28 cellular contexts compared by ENCODE assay signal in genomic region chr9:35396560-35397215, GRCh38.
DNase-seq lines count a peak whose midpoint lies in the region; ATAC-seq and TF ChIP-seq lines count a peak whose summit lies in the region.
"Had no signal": no experiment of that assay in that cellular context is flagged by ENCODE, and none has a peak within 500 bp of the region (broad histone marks: within the 10 kb centered on the region; RNA-seq: fewer than 3 reads in every experiment).

No MANE protein-coding gene starts in this region.

- no peaks in the 10 kb centered on the region for H3K79me2 ChIP-seq in OCI-LY3 (ENCODE audit: low read length)

- H3K4me3 Mint-ChIP-seq in activated CD8-positive, alpha-beta memory T cell treated with anti-CD3 and anti-CD28 coated beads, Interleukin-2, amount 10 ng/mL, durations not matched to agents 7 days and 5 days, result no peak overlapping the region
- H3K4me3 Mint-ChIP-seq in type B pancreatic cell, result no peak overlapping the region
- no peak overlapping the region for H3K4me3 Mint-ChIP-seq in stimulated activated naive B cell treated with anti-CD40 and anti-IgM and Interleukin-4, amounts not matched to agents 10 μg/mL and 1 μg/mL and 100 μg/mL, for 72 hours
- H3K4me3 Mint-ChIP-seq in naive thymus-derived CD4-positive, alpha-beta T cell, result no peak overlapping the region
- H3K4me3 Mint-ChIP-seq in CD8-positive, alpha-beta T cell, result no peak overlapping the region
- H3K4me3 Mint-ChIP-seq: CD8-positive, alpha-beta memory T cell; GM23338 had no signal

- WGBS in heart right ventricle, 2 donors, result 69 to 76% methylated on average over 10 of the region's 10 CpGs

- peaks cover 3% of the 10 kb centered on the region for H3K27me3 Mint-ChIP-seq in activated CD8-positive, alpha-beta memory T cell treated with anti-CD3 and anti-CD28 coated beads, Interleukin-2, amount 10 ng/mL, durations not matched to agents 7 days and 5 days
- H3K27me3 Mint-ChIP-seq in type B pancreatic cell, result no peaks in the 10 kb centered on the region
- H3K27me3 Mint-ChIP-seq in stimulated activated naive B cell treated with anti-CD40 and anti-IgM and Interleukin-4, amounts not matched to agents 10 μg/mL and 1 μg/mL and 100 μg/mL, for 72 hours, result peaks cover 3 to 6% of the 10 kb centered on the region in 2 donors
- peaks cover 0 to 9% (median 3%) of the 10 kb centered on the region in 5 donors for H3K27me3 Mint-ChIP-seq in naive thymus-derived CD4-positive, alpha-beta T cell
- H3K27me3 Mint-ChIP-seq in CD8-positive, alpha-beta T cell (ENCODE audit: low read depth), result peaks cover 7% of the 10 kb centered on the region

- H3K36me3 Mint-ChIP-seq in activated CD8-positive, alpha-beta memory T cell treated with anti-CD3 and anti-CD28 coated beads, Interleukin-2, amount 10 ng/mL, durations not matched to agents 7 days and 5 days, result no peaks in the 10 kb centered on the region
- peaks cover 24% of the 10 kb centered on the region for H3K36me3 Mint-ChIP-seq in type B pancreatic cell
- H3K36me3 Mint-ChIP-seq in stimulated activated naive B cell treated with anti-CD40 and anti-IgM and Interleukin-4, amounts not matched to agents 10 μg/mL and 1 μg/mL and 100 μg/mL, for 72 hours, result no peaks in the 10 kb centered on the region
- H3K36me3 Mint-ChIP-seq in naive thymus-derived CD4-positive, alpha-beta T cell, result no peaks in the 10 kb centered on the region
- H3K36me3 Mint-ChIP-seq in CD8-positive, alpha-beta T cell, result no peaks in the 10 kb centered on the region

- no peaks in the 10 kb centered on the region for H4K20me1 ChIP-seq in OCI-LY3 (ENCODE audit: insufficient read depth, low read length)

- peaks cover 41% of the 10 kb centered on the region for H3K4me1 ChIP-seq in OCI-LY3 (ENCODE audit: low read length)
- H3K4me1 ChIP-seq in heart right ventricle, result peaks cover 0 to 3% (median 0%) of the 10 kb centered on the region in 9 donors
- no peaks in the 10 kb centered on the region for H3K4me1 ChIP-seq in naive thymus-derived CD4-positive, alpha-beta T cell (ENCODE audit: control insufficient read depth in 2 of 2, insufficient read depth in 2 of 2, low read length in 2 of 2)
- no peaks in the 10 kb centered on the region for H3K4me1 ChIP-seq in CD8-positive, alpha-beta T cell (ENCODE audit: insufficient read depth, low read length)

- H2AFZ ChIP-seq in OCI-LY3 (ENCODE audit: low read depth, low read length), result peak overlapping the region; percentile 62; the same call in 1 of the 2 replicates
- H2AFZ ChIP-seq: GM23338 had no signal

- H3K4me2 ChIP-seq in OCI-LY3 (ENCODE audit: low read length), result peak overlapping the region; percentile 81
- H3K4me2 ChIP-seq: GM23338, SK-N-SH had no signal

- CTCF ChIA-PET in activated CD8-positive, alpha-beta memory T cell treated with anti-CD3 and anti-CD28 coated beads, Interleukin-2, amount 10 ng/mL, durations not matched to agents 7 days and 5 days (lab: Charles Lee), result no interaction called here
- CTCF ChIA-PET in naive thymus-derived CD4-positive, alpha-beta T cell (lab: Charles Lee), result no interaction called here
- CTCF ChIA-PET in CD8-positive, alpha-beta T cell (lab: Charles Lee), result no interaction called here

- no peaks in the 10 kb centered on the region for H3K36me3 ChIP-seq in OCI-LY3 (replicated peaks; ENCODE audit: low read depth, low read length)
- H3K36me3 ChIP-seq in heart right ventricle, result peaks cover 0 to 95% (median 46%) of the 10 kb centered on the region in 9 donors
- no peaks in the 10 kb centered on the region for H3K36me3 ChIP-seq in naive thymus-derived CD4-positive, alpha-beta T cell (ENCODE audit: control insufficient read depth in 2 of 3, insufficient read depth in 3 of 3, low read length in 3 of 3)
- no peaks in the 10 kb centered on the region for H3K36me3 ChIP-seq in CD8-positive, alpha-beta T cell (ENCODE audit: insufficient read depth, low read length)

- intact Hi-C loops in heart right ventricle (cut with DNase I), result loop anchor here in 2 of 10 donors (10.0 kb wide), 1 partner anchor 272 kb away; no protein-coding TSS in a partner anchor
- intact Hi-C loops in naive thymus-derived CD4-positive, alpha-beta T cell (cut with micrococcal nuclease), result no loop called here
- intact Hi-C loops in CD8-positive, alpha-beta T cell (cut with DNase I, micrococcal nuclease), result no loop called here

- H3K4me3 ChIP-seq in OCI-LY3 (ENCODE audit: low read length), result peak overlapping the region; percentile 55
- H3K4me3 ChIP-seq in heart right ventricle, result no peak overlapping the region
- no peak overlapping the region for H3K4me3 ChIP-seq in naive thymus-derived CD4-positive, alpha-beta T cell (ENCODE audit: low read length)
- no peak overlapping the region for H3K4me3 ChIP-seq in CD8-positive, alpha-beta T cell (ENCODE audit: low read depth, low read length)
- H3K4me3 ChIP-seq: GM23338, K562 had no signal

- TF ChIP-seq CTCF in OCI-LY3 (IDR thresholded peaks at IDR 0.05; ENCODE audit: low read depth, low read length) (no peak), heart right ventricle (IDR thresholded peaks at IDR 0.05) (no peak), type B pancreatic cell (conservative IDR thresholded peaks at IDR 0.05) (no peak)
- no peak for TF ChIP-seq CTCF in CD8-positive, alpha-beta T cell (IDR thresholded peaks at IDR 0.05)

- H3K27me3 ChIP-seq in OCI-LY3 (ENCODE audit: low read depth, low read length) (no peaks in the 10 kb centered on the region), heart right ventricle (no peaks in the 10 kb centered on the region)
- H3K27me3 ChIP-seq in naive thymus-derived CD4-positive, alpha-beta T cell (ENCODE audit: control insufficient read depth in 2 of 2, insufficient read depth in 2 of 2, low read length in 2 of 2), result no peaks in the 10 kb centered on the region
- no peaks in the 10 kb centered on the region for H3K27me3 ChIP-seq in CD8-positive, alpha-beta T cell (ENCODE audit: insufficient read depth, low read length)

- peak overlapping the region; percentile 63 for H3K27ac ChIP-seq in OCI-LY3 (ENCODE audit: low read length)
- H3K27ac ChIP-seq in heart right ventricle, result no peak overlapping the region
- H3K27ac ChIP-seq in naive thymus-derived CD4-positive, alpha-beta T cell (ENCODE audit: low read depth, low read length), result no peak overlapping the region
- no peak overlapping the region for H3K27ac ChIP-seq in CD8-positive, alpha-beta T cell (ENCODE audit: low read depth, low read length)
- H3K27ac ChIP-seq: HL-60 had no signal

- peak overlapping the region; percentile 53; the same call in 1 of the 2 replicates for H3K9ac ChIP-seq in OCI-LY3 (ENCODE audit: low read length)
- H3K9ac ChIP-seq: SK-N-SH had no signal

- POLR2A ChIA-PET in naive thymus-derived CD4-positive, alpha-beta T cell (lab: Charles Lee), result no interaction called here
- POLR2A ChIA-PET in CD8-positive, alpha-beta T cell (lab: Charles Lee), result no interaction called here

- ATAC-seq in activated CD8-positive, alpha-beta memory T cell treated with anti-CD3 and anti-CD28 coated beads, Interleukin-2, amount 10 ng/mL, durations not matched to agents 7 days and 5 days, result no peak
- ATAC-seq in heart right ventricle, result peak in 5 of 8 donors; percentile 27 to 70 (median 50)
- no peak for ATAC-seq in stimulated activated naive B cell treated with anti-CD40 and anti-IgM and Interleukin-4, amounts not matched to agents 10 μg/mL and 1 μg/mL and 100 μg/mL, for 72 hours (replicated peaks)
- ATAC-seq in naive thymus-derived CD4-positive, alpha-beta T cell, result no peak
- ATAC-seq in CD8-positive, alpha-beta T cell, result no peak
- ATAC-seq: GM23338, HepG2, K562 had no signal

- no peaks in the 10 kb centered on the region for H3K9me3 Mint-ChIP-seq in activated CD8-positive, alpha-beta memory T cell treated with anti-CD3 and anti-CD28 coated beads, Interleukin-2, amount 10 ng/mL, durations not matched to agents 7 days and 5 days (ENCODE audit: low read depth)
- no peaks in the 10 kb centered on the region for H3K9me3 Mint-ChIP-seq in type B pancreatic cell
- H3K9me3 Mint-ChIP-seq in stimulated activated naive B cell treated with anti-CD40 and anti-IgM and Interleukin-4, amounts not matched to agents 10 μg/mL and 1 μg/mL and 100 μg/mL, for 72 hours, result no peaks in the 10 kb centered on the region
- no peaks in the 10 kb centered on the region for H3K9me3 Mint-ChIP-seq in naive thymus-derived CD4-positive, alpha-beta T cell
- H3K9me3 Mint-ChIP-seq in CD8-positive, alpha-beta T cell, result no peaks in the 10 kb centered on the region
- H3K9me3 Mint-ChIP-seq: CD8-positive, alpha-beta memory T cell; GM23338 had no signal

- no peaks in the 10 kb centered on the region for H3K4me1 Mint-ChIP-seq in activated CD8-positive, alpha-beta memory T cell treated with anti-CD3 and anti-CD28 coated beads, Interleukin-2, amount 10 ng/mL, durations not matched to agents 7 days and 5 days
- H3K4me1 Mint-ChIP-seq in type B pancreatic cell (ENCODE audit: unreplicated experiment), result peaks cover 4% of the 10 kb centered on the region
- peaks cover 6 to 9% of the 10 kb centered on the region in 2 donors for H3K4me1 Mint-ChIP-seq in stimulated activated naive B cell treated with anti-CD40 and anti-IgM and Interleukin-4, amounts not matched to agents 10 μg/mL and 1 μg/mL and 100 μg/mL, for 72 hours
- H3K4me1 Mint-ChIP-seq in naive thymus-derived CD4-positive, alpha-beta T cell, result peaks cover 0 to 2% (median 0%) of the 10 kb centered on the region in 7 donors
- H3K4me1 Mint-ChIP-seq in CD8-positive, alpha-beta T cell (ENCODE audit: low read depth), result no peaks in the 10 kb centered on the region
- H3K4me1 Mint-ChIP-seq: CD8-positive, alpha-beta memory T cell; GM23338 had no signal

- DNase-seq in activated CD8-positive, alpha-beta memory T cell treated with anti-CD3 and anti-CD28 coated beads, Interleukin-2, amount 10 ng/mL, durations not matched to agents 7 days and 5 days, result peak; percentile 29
- DNase-seq in activated CD8-positive, alpha-beta memory T cell treated with anti-CD3 and anti-CD28 coated beads, Interleukin-2, amount 50 U/mL, for 48 hours, result no peak
- DNase-seq in heart right ventricle, result peak in 1 of 2 donors; percentile 23
- peak; percentile 44 for DNase-seq in type B pancreatic cell (ENCODE audit: extremely low spot score, unreplicated experiment)
- no peak for DNase-seq in stimulated activated naive B cell treated with anti-CD40 and anti-IgM and Interleukin-4, amounts not matched to agents 10 μg/mL and 1 μg/mL and 100 μg/mL, for 72 hours
- DNase-seq in naive thymus-derived CD4-positive, alpha-beta T cell, result no peak
- no peak for DNase-seq in CD8-positive, alpha-beta T cell
- DNase-seq: AML-193; C1 segment of cervical spinal cord; Calu3; CD8-positive, alpha-beta memory T cell; DMS153; GDM1; HCEC 1CT; NCI-H1092 treated with DMSO at 0.1 percent for 48 hours; NCI-H1436 treated with DMSO at 0.1 percent for 48 hours; NCI-H1930; NCI-H2171; NCI-H345; NCI-H524 treated with DMSO at 0.1 percent for 48 hours; NCI-H82; SHP77 treated with DMSO at 0.1 percent for 48 hours; SK-N-SH had no signal

- no peak overlapping the region for H3K27ac Mint-ChIP-seq in activated CD8-positive, alpha-beta memory T cell treated with anti-CD3 and anti-CD28 coated beads, Interleukin-2, amount 10 ng/mL, durations not matched to agents 7 days and 5 days
- no peak overlapping the region for H3K27ac Mint-ChIP-seq in type B pancreatic cell
- H3K27ac Mint-ChIP-seq in stimulated activated naive B cell treated with anti-CD40 and anti-IgM and Interleukin-4, amounts not matched to agents 10 μg/mL and 1 μg/mL and 100 μg/mL, for 72 hours, result no peak overlapping the region
- no peak overlapping the region for H3K27ac Mint-ChIP-seq in naive thymus-derived CD4-positive, alpha-beta T cell
- no peak overlapping the region for H3K27ac Mint-ChIP-seq in CD8-positive, alpha-beta T cell
- H3K27ac Mint-ChIP-seq: CD8-positive, alpha-beta memory T cell; GM23338 had no signal

- no peaks in the 10 kb centered on the region for H3K9me3 ChIP-seq in OCI-LY3 (ENCODE audit: insufficient read depth, low read length)
- H3K9me3 ChIP-seq in heart right ventricle, result no peaks in the 10 kb centered on the region
- no peaks in the 10 kb centered on the region for H3K9me3 ChIP-seq in naive thymus-derived CD4-positive, alpha-beta T cell (ENCODE audit: control insufficient read depth in 2 of 3, low read length in 3 of 3)
- no peaks in the 10 kb centered on the region for H3K9me3 ChIP-seq in CD8-positive, alpha-beta T cell (ENCODE audit: low read length)
- H3K9me3 ChIP-seq: SK-N-SH had no signal

Comparison
In these comparisons a context has a peak if more than half of its experiments do, and no peak if none do; other contexts are left out.
1. DNase-seq: peak in activated CD8-positive, alpha-beta memory T cell treated with anti-CD3 and anti-CD28 coated beads, Interleukin-2, amount 10 ng/mL, durations not matched to agents 7 days and 5 days (single experiment) and type B pancreatic cell (single experiment); none in activated CD8-positive, alpha-beta memory T cell treated with anti-CD3 and anti-CD28 coated beads, Interleukin-2, amount 50 U/mL, for 48 hours (single experiment), stimulated activated naive B cell treated with anti-CD40 and anti-IgM and Interleukin-4, amounts not matched to agents 10 μg/mL and 1 μg/mL and 100 μg/mL, for 72 hours (single experiment), naive thymus-derived CD4-positive, alpha-beta T cell (0 of 9) and CD8-positive, alpha-beta T cell (0 of 7).
2. ATAC-seq: peak in heart right ventricle (5 of 8); none in activated CD8-positive, alpha-beta memory T cell treated with anti-CD3 and anti-CD28 coated beads, Interleukin-2, amount 10 ng/mL, durations not matched to agents 7 days and 5 days (single experiment), stimulated activated naive B cell treated with anti-CD40 and anti-IgM and Interleukin-4, amounts not matched to agents 10 μg/mL and 1 μg/mL and 100 μg/mL, for 72 hours (0 of 2), naive thymus-derived CD4-positive, alpha-beta T cell (single experiment) and CD8-positive, alpha-beta T cell (single experiment).